Comparison of ENCODE assay signal across 19 cellular contexts in the genomic region with DNA sequence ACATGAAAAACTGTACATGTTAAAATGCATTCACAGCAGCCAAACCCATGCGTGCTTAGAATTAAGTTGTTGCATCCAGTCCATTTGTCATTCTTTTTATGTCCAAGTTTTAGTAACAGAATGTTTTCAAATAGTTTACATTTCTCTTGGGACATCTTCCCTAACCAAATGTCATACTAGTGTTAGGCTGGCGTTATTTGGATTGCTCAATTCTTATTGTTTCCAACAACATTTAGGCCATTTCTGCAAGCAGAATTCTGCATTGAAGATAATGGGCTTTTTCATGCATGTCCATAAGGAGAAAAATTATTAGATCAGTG.
A peak's percentile ranks its signal among the peaks of the same experiment; 100 is the strongest.
DNase-seq lines count a peak whose midpoint lies in the region; ATAC-seq, FAIRE-seq and TF ChIP-seq lines count a peak whose summit lies in the region.
"Had no signal": no experiment of that assay in that cellular context is flagged by ENCODE, and none has a peak within 500 bp of the region (broad histone marks: within the 10 kb centered on the region; RNA-seq: fewer than 3 reads in every experiment).

No MANE protein-coding gene starts in this region.

- peaks cover 5% of the 10 kb centered on the region for H3K4me1 ChIP-seq in suprapubic skin

- H3K27me3 ChIP-seq in suprapubic skin: peaks cover 3% of the 10 kb centered on the region
- H3K27me3 ChIP-seq: SJSA1 had no signal

- intact Hi-C loops in Right ventricle myocardium inferior (cut with DNase I): no loop called here
- intact Hi-C loops in left cardiac atrium (cut with DNase I): no loop called here

- FAIRE-seq in H54 (lab: Jason Lieb, UNC): no peak
- FAIRE-seq: GM18507 had no signal

- no peak overlapping the region for H3K4me3 ChIP-seq in choroid plexus epithelial cell (ENCODE audit: low read depth, low read length)
- H3K4me3 ChIP-seq in fibroblast of villous mesenchyme (ENCODE audit: low read depth, low read length): no peak overlapping the region
- H3K4me3 ChIP-seq in suprapubic skin: no peak overlapping the region
- H3K4me3 ChIP-seq: SJSA1 had no signal

- no peak for TF ChIP-seq CTCF in choroid plexus epithelial cell (conservative IDR thresholded peaks at IDR 0.05; ENCODE audit: low read depth, low read length)
- TF ChIP-seq CTCF in fibroblast of villous mesenchyme (IDR thresholded peaks at IDR 0.05; ENCODE audit: insufficient read depth, low read depth, low read length): no peak
- no peak for TF ChIP-seq CTCF in suprapubic skin (IDR thresholded peaks at IDR 0.05)

- TF ChIP-seq POLR2A in suprapubic skin (IDR thresholded peaks at IDR 0.05) (no peak), H54 (IDR thresholded peaks at IDR 0.05; ENCODE audit: low read depth, low read length) (no peak)

- DNase-seq in Right ventricle myocardium inferior (ENCODE audit: missing footprints) (no peak), left cardiac atrium (no peak), choroid plexus epithelial cell (ENCODE audit: low read depth) (peak; percentile 7), fibroblast of villous mesenchyme (ENCODE audit: low read depth) (peak; percentile 85), suprapubic skin (ENCODE audit: low spot score in 2 of 2) (no peak), CD1c-positive myeloid dendritic cell (ENCODE audit: extremely low spot score) (no peak), H54 (ENCODE audit: insufficient read length, low spot score) (no peak)
- DNase-seq: C1 segment of cervical spinal cord; HCEC 1CT; NCI-H1436 treated with DMSO at 0.1 percent for 48 hours; NCI-H2081 treated with DMSO at 0.1 percent for 48 hours; NCI-H526 treated with DMSO at 0.1 percent for 48 hours; NK-92 treated with Interleukin-12 subunit alpha and Interleukin-12 subunit beta, amount 100 ng/mL, for 24 hours; OCI-M1; RPMI8226 had no signal

- WGBS in suprapubic skin: 54% methylated on average over 2 of the region's 2 CpGs

- H3K9me3 ChIP-seq in suprapubic skin: no peaks in the 10 kb centered on the region
- H3K9me3 ChIP-seq: SJSA1 had no signal

- ATAC-seq in Right ventricle myocardium inferior (peak; percentile 32), left cardiac atrium (no peak), HG03432 (IDR thresholded peaks at IDR 0.05; ENCODE audit: unreplicated experiment) (no peak)

- TF ChIP-seq EP300 in suprapubic skin (IDR thresholded peaks at IDR 0.05): no peak

- peak overlapping the region; percentile 2 for H3K27ac ChIP-seq in suprapubic skin
- H3K27ac ChIP-seq: 22Rv1, SJSA1 had no signal

- no peaks in the 10 kb centered on the region for H3K36me3 ChIP-seq in suprapubic skin
- H3K36me3 ChIP-seq: SJSA1 had no signal

Comparison
In these comparisons a context has a peak if more than half of its experiments do, and no peak if none do; other contexts are left out.
1. DNase-seq: peak in choroid plexus epithelial cell (single experiment) and fibroblast of villous mesenchyme (single experiment); none in Right ventricle myocardium inferior (single experiment), left cardiac atrium (single experiment), suprapubic skin (0 of 2), CD1c-positive myeloid dendritic cell (single experiment) and H54 (single experiment).